ENCODE assay signal across 10 cellular contexts in genomic region chr9:124852121-124852828, GRCh38. TPM values are rescaled to one million over a fixed set of nuclear protein-coding genes. Genes with fewer than 3 reads are reported as not detected.
A peak's percentile ranks its signal among the peaks of the same experiment; 100 is the strongest.
DNase-seq lines count a peak whose midpoint lies in the region; ATAC-seq, FAIRE-seq and TF ChIP-seq lines count a peak whose summit lies in the region.
"Had no signal": no experiment of that assay in that cellular context is flagged by ENCODE, and none has a peak within 500 bp of the region (broad histone marks: within the 10 kb centered on the region; RNA-seq: fewer than 3 reads in every experiment).

No MANE protein-coding gene starts in this region.

- H3K4me3 Mint-ChIP-seq in CD8-positive, alpha-beta T cell: peak overlapping the region; percentile 65

- peak overlapping the region; percentile 48; the same call in 1 of the 2 replicates for H3K9ac ChIP-seq in OCI-LY3 (ENCODE audit: low read length)
- no peak overlapping the region for H3K9ac ChIP-seq in endothelial cell of umbilical vein (replicated peaks; ENCODE audit: extremely low read depth, insufficient read depth, low read length)

- H3K4me2 ChIP-seq in OCI-LY3 (ENCODE audit: low read length) (peak overlapping the region; percentile 93), endothelial cell of umbilical vein (ENCODE audit: insufficient read depth, low read length) (peak overlapping the region; percentile 33)

- H2AFZ ChIP-seq in OCI-LY3 (ENCODE audit: low read depth, low read length) (peak overlapping the region; percentile 74; the same call in 1 of the 2 replicates), endothelial cell of umbilical vein (ENCODE audit: low read depth, low read length) (no peak overlapping the region), neuron (ENCODE audit: low read depth, low read length) (no peak overlapping the region)

- intact Hi-C loops in CD8-positive, alpha-beta T cell (cut with DNase I, micrococcal nuclease): loop anchor here in 1 of 2 experiments (2.0 to 5.0 kb wide), 2 partner anchors 140 to 291 kb away; partner anchors contain the start of gene SCAI
- intact Hi-C loops in endothelial cell of umbilical vein (cut with micrococcal nuclease) (no loop called here), head of caudate nucleus (cut with DNase I) (loop anchor here (2.0 kb wide), 1 partner anchor 79 kb away; no protein-coding TSS in a partner anchor)

- H4K20me1 ChIP-seq in OCI-LY3 (ENCODE audit: insufficient read depth, low read length): peaks cover 21% of the 10 kb centered on the region
- H4K20me1 ChIP-seq in endothelial cell of umbilical vein (replicated peaks; ENCODE audit: control insufficient read depth, extremely low read depth, insufficient read depth, low read length): no peaks in the 10 kb centered on the region

- H3K4me3 ChIP-seq in CD8-positive, alpha-beta T cell (ENCODE audit: low read depth, low read length): peak overlapping the region; percentile 37
- H3K4me3 ChIP-seq in OCI-LY3 (ENCODE audit: low read length): peak overlapping the region; percentile 74
- no peak overlapping the region for H3K4me3 ChIP-seq in endothelial cell of umbilical vein (replicated peaks in 1 of 3; ENCODE audit: insufficient read depth in 1 of 3, low read depth in 1 of 3, low read length in 3 of 3)
- peak overlapping the region; percentile 38 for H3K4me3 ChIP-seq in neuron (ENCODE audit: low read length)

- no peak for TF ChIP-seq POLR2A in endothelial cell of umbilical vein (IDR thresholded peaks at IDR 0.05; ENCODE audit: low read depth, low read length)

- H3K27ac Mint-ChIP-seq in CD8-positive, alpha-beta T cell: no peak overlapping the region

- DNase-seq in CD8-positive, alpha-beta T cell: no peak
- DNase-seq in endothelial cell of umbilical vein (ENCODE audit: low read depth, low spot score) (no peak), D721Med (ENCODE audit: insufficient read length, low spot score) (no peak), head of caudate nucleus (no peak), NCI-H226 (no peak)

- FAIRE-seq in endothelial cell of umbilical vein (lab: Jason Lieb, UNC) (no peak), D721Med (lab: Jason Lieb, UNC) (no peak)

- no peaks in the 10 kb centered on the region for H3K27me3 ChIP-seq in CD8-positive, alpha-beta T cell (ENCODE audit: insufficient read depth, low read length)
- H3K27me3 ChIP-seq in OCI-LY3 (ENCODE audit: low read depth, low read length) (no peaks in the 10 kb centered on the region), endothelial cell of umbilical vein (ENCODE audit: control insufficient read depth in 2 of 2, insufficient read depth in 2 of 2, low read length in 2 of 2) (peaks cover 0 to 2% of the 10 kb centered on the region in 2 experiments), neuron (ENCODE audit: insufficient read depth, low read length) (no peaks in the 10 kb centered on the region)

- POLR2A ChIA-PET in CD8-positive, alpha-beta T cell (lab: Charles Lee): interaction anchor here (2.8 kb wide), 1 partner anchor 9 kb away, joined by 15 read pairs; the partner anchor contains the start of genes ARPC5L and RPL35
- POLR2A ChIA-PET in endothelial cell of umbilical vein (lab: Charles Lee): interaction anchor here (1.2 to 1.7 kb wide), 3 partner anchors 9 to 80 kb away, joined by 3 to 5 read pairs (median 4); partner anchors contain the start of genes ARPC5L and RPL35

- no peaks in the 10 kb centered on the region for H3K9me1 ChIP-seq in endothelial cell of umbilical vein (replicated peaks; ENCODE audit: control insufficient read depth, extremely low read depth, insufficient read depth, low read length)

- no peak overlapping the region for H3K27ac ChIP-seq in CD8-positive, alpha-beta T cell (ENCODE audit: low read depth, low read length)
- no peak overlapping the region for H3K27ac ChIP-seq in OCI-LY3 (ENCODE audit: low read length)
- no peak overlapping the region for H3K27ac ChIP-seq in endothelial cell of umbilical vein (ENCODE audit: insufficient read depth, low read depth, low read length)

- peaks cover 14% of the 10 kb centered on the region for H3K27me3 Mint-ChIP-seq in CD8-positive, alpha-beta T cell (ENCODE audit: low read depth)

- TF ChIP-seq CTCF in CD8-positive, alpha-beta T cell (IDR thresholded peaks at IDR 0.05): no peak
- TF ChIP-seq CTCF in OCI-LY3 (IDR thresholded peaks at IDR 0.05; ENCODE audit: low read depth, low read length): no peak
- TF ChIP-seq CTCF in endothelial cell of umbilical vein (IDR thresholded peaks at IDR 0.05; ENCODE audit: extremely low read depth in 1 of 2, insufficient read depth in 1 of 2, low read depth in 1 of 2, low read length in 2 of 2): no peak
- no peak for TF ChIP-seq CTCF in D721Med (IDR thresholded peaks at IDR 0.05; ENCODE audit: insufficient read depth, missing control alignments)

- H3K4me1 ChIP-seq in CD8-positive, alpha-beta T cell (ENCODE audit: insufficient read depth, low read length): peaks cover 12% of the 10 kb centered on the region
- peaks cover 15% of the 10 kb centered on the region for H3K4me1 ChIP-seq in OCI-LY3 (ENCODE audit: low read length)
- peaks cover 3% of the 10 kb centered on the region for H3K4me1 ChIP-seq in endothelial cell of umbilical vein (ENCODE audit: control insufficient read depth, extremely low read depth, insufficient read depth, low read length)
- H3K4me1 ChIP-seq in neuron (ENCODE audit: insufficient read depth, low read length): peaks cover 12% of the 10 kb centered on the region

- H3K9me3 ChIP-seq in CD8-positive, alpha-beta T cell (ENCODE audit: low read length): no peaks in the 10 kb centered on the region
- H3K9me3 ChIP-seq in OCI-LY3 (ENCODE audit: insufficient read depth, low read length) (no peaks in the 10 kb centered on the region), endothelial cell of umbilical vein (replicated peaks; ENCODE audit: control insufficient read depth, insufficient read depth, low read length) (no peaks in the 10 kb centered on the region), neuron (ENCODE audit: low read length) (no peaks in the 10 kb centered on the region)

- dilution Hi-C loops in endothelial cell of umbilical vein (cut with MboI; ENCODE audit: extremely low pct_ligation_motif_present, low sequenced_read_pairs): no loop called here

- no TSS peak for BruUV-seq in endothelial cell of umbilical vein (replicated peaks; lab: Mats Ljungman, UMichigan)

- no peak for ATAC-seq in CD8-positive, alpha-beta T cell
- no peak for ATAC-seq in GM18870 (IDR thresholded peaks at IDR 0.05; ENCODE audit: unreplicated experiment)

- peaks cover 7% of the 10 kb centered on the region for H3K36me3 Mint-ChIP-seq in CD8-positive, alpha-beta T cell

- H3K9me3 Mint-ChIP-seq in CD8-positive, alpha-beta T cell: no peaks in the 10 kb centered on the region

- H3K79me2 ChIP-seq in OCI-LY3 (ENCODE audit: low read length) (no peaks in the 10 kb centered on the region), endothelial cell of umbilical vein (ENCODE audit: control insufficient read depth, insufficient read depth, low read length) (no peaks in the 10 kb centered on the region)

- H3K4me1 Mint-ChIP-seq in CD8-positive, alpha-beta T cell (ENCODE audit: low read depth): peaks cover 9% of the 10 kb centered on the region

- CTCF ChIA-PET in CD8-positive, alpha-beta T cell (lab: Charles Lee): interaction anchor here (0.8 to 12.2 kb wide), 18 partner anchors 10 to 522 kb away, joined by 3 to 245 read pairs (median 4); partner anchors contain the start of genes ARPC5L, NR6A1, OLFML2A and RPL35
- CTCF ChIA-PET in endothelial cell of umbilical vein (lab: Charles Lee): interaction anchor here (0.7 to 15.1 kb wide), 29 partner anchors 9 to 525 kb away, joined by 3 to 967 read pairs (median 7); partner anchors contain the start of genes ARPC5L, NR6A1, OLFML2A and RPL35

- peaks cover 4% of the 10 kb centered on the region for H3K36me3 ChIP-seq in CD8-positive, alpha-beta T cell (ENCODE audit: insufficient read depth, low read length)
- H3K36me3 ChIP-seq in OCI-LY3 (replicated peaks; ENCODE audit: low read depth, low read length): peaks cover 13% of the 10 kb centered on the region
- H3K36me3 ChIP-seq in endothelial cell of umbilical vein (ENCODE audit: control insufficient read depth in 2 of 2, extremely low read depth in 1 of 2, insufficient read depth in 2 of 2, low read length in 2 of 2): peaks cover 0 to 7% of the 10 kb centered on the region in 2 experiments
- H3K36me3 ChIP-seq in neuron (ENCODE audit: insufficient read depth, low read length): peaks cover 2% of the 10 kb centered on the region

TF ChIP-seq in endothelial cell of umbilical vein, 7 proteins besides CTCF, POLR2A, EP300 and RAD21:
- no peak for TF ChIP-seq MYC (IDR thresholded peaks at IDR 0.05; ENCODE audit: low read depth, low read length)
- TF ChIP-seq POLR2AphosphoS5 (IDR thresholded peaks at IDR 0.05; ENCODE audit: insufficient read depth, low read depth, low read length): no peak

RNA-seq across cellular contexts. Expression of gene WDR38, which starts 1.0 kb away (rescaled TPM):
- not detected for total RNA-seq in CD8-positive, alpha-beta T cell
- not detected in 2 replicates for total RNA-seq in endothelial cell of umbilical vein
- polyA plus RNA-seq in endothelial cell of umbilical vein: not detected in 2 replicates
- polyA plus RNA-seq in endothelial cell of umbilical vein (2011; cell fraction: cytosol; rRNA removed): not detected in 2 replicates
- polyA plus RNA-seq in endothelial cell of umbilical vein (2011; cell fraction: nucleus; rRNA removed): not detected in 2 replicates
- polyA plus RNA-seq in endothelial cell of umbilical vein (2012): not detected in 2 replicates
- polyA minus RNA-seq in endothelial cell of umbilical vein: not detected in 2 replicates
- polyA minus RNA-seq in endothelial cell of umbilical vein (2011; cell fraction: cytosol; rRNA and poly(A)+ RNA removed): not detected
- not detected in 2 replicates for polyA minus RNA-seq in endothelial cell of umbilical vein (2011; cell fraction: nucleus; rRNA and poly(A)+ RNA removed)
- total RNA-seq: G401, HT-29 had no signal

RNA-seq across cellular contexts. Expression of gene RPL35, which starts 9.5 kb away (rescaled TPM):
- total RNA-seq in CD8-positive, alpha-beta T cell: 1,000 to 10,000 TPM; 1,798 to 1,805 TPM
- 1,181 and 1,230 TPM in 2 replicates for total RNA-seq in endothelial cell of umbilical vein
- polyA plus RNA-seq in endothelial cell of umbilical vein: 1,706 and 2,206 TPM in 2 replicates
- 2,312 and 2,917 TPM in 2 replicates for polyA plus RNA-seq in endothelial cell of umbilical vein (2011; cell fraction: cytosol; rRNA removed)
- polyA plus RNA-seq in endothelial cell of umbilical vein (2011; cell fraction: nucleus; rRNA removed): 755 and 869 TPM in 2 replicates
- polyA plus RNA-seq in endothelial cell of umbilical vein (2012): 2,045 and 2,627 TPM in 2 replicates
- polyA minus RNA-seq in endothelial cell of umbilical vein: 398 and 474 TPM in 2 replicates
- 660 TPM for polyA minus RNA-seq in endothelial cell of umbilical vein (2011; cell fraction: cytosol; rRNA and poly(A)+ RNA removed)
- polyA minus RNA-seq in endothelial cell of umbilical vein (2011; cell fraction: nucleus; rRNA and poly(A)+ RNA removed): 77.2 and 95.6 TPM in 2 replicates

RNA-seq across cellular contexts. Expression of gene ARPC5L, which starts 9.7 kb away (rescaled TPM):
- total RNA-seq in CD8-positive, alpha-beta T cell: 10 to 100 TPM; 43.2 to 45.5 TPM
- total RNA-seq in endothelial cell of umbilical vein: 67.7 and 68.1 TPM in 2 replicates
- 52.1 and 60.7 TPM in 2 replicates for polyA plus RNA-seq in endothelial cell of umbilical vein
- polyA plus RNA-seq in endothelial cell of umbilical vein (2011; cell fraction: cytosol; rRNA removed): 68.5 and 83.1 TPM in 2 replicates
- 40.5 and 51.1 TPM in 2 replicates for polyA plus RNA-seq in endothelial cell of umbilical vein (2011; cell fraction: nucleus; rRNA removed)
- polyA plus RNA-seq in endothelial cell of umbilical vein (2012): 67.8 and 76.2 TPM in 2 replicates
- polyA minus RNA-seq in endothelial cell of umbilical vein: 25.8 and 30.1 TPM in 2 replicates
- 38.8 TPM for polyA minus RNA-seq in endothelial cell of umbilical vein (2011; cell fraction: cytosol; rRNA and poly(A)+ RNA removed)
- polyA minus RNA-seq in endothelial cell of umbilical vein (2011; cell fraction: nucleus; rRNA and poly(A)+ RNA removed): 7.6 and 7.7 TPM in 2 replicates

Comparison
In these comparisons a context has a peak if more than half of its experiments do, and no peak if none do; other contexts are left out.
1. H3K4me3 ChIP-seq: peak in CD8-positive, alpha-beta T cell (single experiment), OCI-LY3 (single experiment) and neuron (single experiment); none in endothelial cell of umbilical vein (0 of 3).